Comparison of ENCODE assay signal across 14 cellular contexts in genomic region chr1:197683280-197683679, GRCh38.
DNase-seq lines count a peak whose midpoint lies in the region; ATAC-seq and TF ChIP-seq lines count a peak whose summit lies in the region.
"Had no signal": no experiment of that assay in that cellular context is flagged by ENCODE, and none has a peak within 500 bp of the region (broad histone marks: within the 10 kb centered on the region; RNA-seq: fewer than 3 reads in every experiment).

No MANE protein-coding gene starts in this region.

- no peak overlapping the region for H3K9ac ChIP-seq in mammary epithelial cell (ENCODE audit: insufficient read depth, low read length)
- H3K9ac ChIP-seq: BLaER1 treated with 17β-estradiol and CSF1 and Interleukin-3, amounts not matched to agents 10 nM and 100 nM; GM23248 had no signal

- peak overlapping the region; percentile 55 for H3K27ac Mint-ChIP-seq in MCF 10A (ENCODE audit: low read depth, unreplicated experiment)
- peak overlapping the region; percentile 30 for H3K27ac Mint-ChIP-seq in glutamatergic neuron (ENCODE audit: unreplicated experiment)

- H3K27ac ChIP-seq in mammary epithelial cell (ENCODE audit: insufficient read depth, low read depth, low read length) (no peak overlapping the region), psoas muscle (no peak overlapping the region)
- H3K27ac ChIP-seq: BLaER1 treated with 17β-estradiol and CSF1 and Interleukin-3, amounts not matched to agents 10 nM and 100 nM; GM23248 had no signal

- dilution Hi-C loops in mammary epithelial cell (cut with HindIII; ENCODE audit: low sequenced_read_pairs): no loop called here

- H3K79me2 ChIP-seq in mammary epithelial cell (ENCODE audit: insufficient read depth, low read length): no peaks in the 10 kb centered on the region

- H3K4me3 Mint-ChIP-seq in MCF 10A (ENCODE audit: unreplicated experiment): no peak overlapping the region
- no peak overlapping the region for H3K4me3 Mint-ChIP-seq in glutamatergic neuron (ENCODE audit: unreplicated experiment)
- H3K4me3 Mint-ChIP-seq: CD4-positive, CD25-positive, alpha-beta regulatory T cell had no signal

- peaks cover 12% of the 10 kb centered on the region for H3K4me1 ChIP-seq in mammary epithelial cell (ENCODE audit: insufficient read depth, low read length)
- H3K4me1 ChIP-seq in psoas muscle: no peaks in the 10 kb centered on the region
- H3K4me1 ChIP-seq: BLaER1 treated with 17β-estradiol and CSF1 and Interleukin-3, amounts not matched to agents 10 nM and 100 nM had no signal

- H3K9me3 Mint-ChIP-seq in MCF 10A (ENCODE audit: unreplicated experiment): peaks cover 1% of the 10 kb centered on the region
- peaks cover 4% of the 10 kb centered on the region for H3K9me3 Mint-ChIP-seq in glutamatergic neuron (ENCODE audit: unreplicated experiment)

- 92% methylated on average over 3 of the region's 3 CpGs for WGBS in mammary epithelial cell (ENCODE audit: low coverage, missing lambda C conversion rate)
- 86 to 93% (median 87%) methylated on average over 3 of the region's 3 CpGs for WGBS in psoas muscle, 3 donors

- DNase-seq in MCF 10A (ENCODE audit: unreplicated experiment) (no peak), mammary epithelial cell (no peak), SK-N-DZ (ENCODE audit: low spot score) (peak; percentile 21), glutamatergic neuron (no peak), NCI-H748 (lab: John Stamatoyannopoulos, UW; ENCODE audit: unreplicated experiment) (no peak), psoas muscle (no peak)
- DNase-seq: 8988T; AML-193; CD4-positive, CD25-positive, alpha-beta regulatory T cell; GM23248; H7; IMR-90 had no signal

- CTCF ChIA-PET in MCF 10A (lab: Yijun Ruan, JAX) (interaction anchor here (1.0 to 2.4 kb wide), 3 partner anchors 10 to 241 kb away, joined by 3 to 11 read pairs (median 5); no protein-coding TSS in a partner anchor), mammary epithelial cell (lab: Charles Lee; ENCODE audit: low non-redundant PET) (no interaction called here)

- H3K36me3 Mint-ChIP-seq in MCF 10A (ENCODE audit: insufficient read depth, unreplicated experiment) (no peaks in the 10 kb centered on the region), glutamatergic neuron (ENCODE audit: unreplicated experiment) (peaks cover 8% of the 10 kb centered on the region)

- H3K27me3 ChIP-seq in mammary epithelial cell (ENCODE audit: insufficient read depth, low read length): no peaks in the 10 kb centered on the region
- no peaks in the 10 kb centered on the region for H3K27me3 ChIP-seq in psoas muscle (ENCODE audit: insufficient read depth in 3 of 3, low read length in 2 of 3)
- H3K27me3 ChIP-seq: BLaER1 treated with 17β-estradiol and CSF1 and Interleukin-3, amounts not matched to agents 10 nM and 100 nM had no signal

- no peaks in the 10 kb centered on the region for H3K36me3 ChIP-seq in mammary epithelial cell (ENCODE audit: insufficient read depth, low read length)
- no peaks in the 10 kb centered on the region for H3K36me3 ChIP-seq in psoas muscle (ENCODE audit: insufficient read depth in 1 of 2, low read depth in 1 of 2)

- no peak overlapping the region for H3K4me2 ChIP-seq in mammary epithelial cell (ENCODE audit: insufficient read depth, low read depth, low read length)
- H3K4me2 ChIP-seq: BLaER1 treated with 17β-estradiol and CSF1 and Interleukin-3, amounts not matched to agents 10 nM and 100 nM had no signal

- no peak overlapping the region for H2AFZ ChIP-seq in mammary epithelial cell (ENCODE audit: low read depth, low read length)
- H2AFZ ChIP-seq: GM23248 had no signal

- H3K9me3 ChIP-seq in mammary epithelial cell (replicated peaks; ENCODE audit: insufficient read depth, low read length) (no peaks in the 10 kb centered on the region), psoas muscle (peaks cover 4% of the 10 kb centered on the region)

- H3K4me3 ChIP-seq in mammary epithelial cell (replicated peaks in 1 of 3; ENCODE audit: insufficient read depth in 1 of 3, low read depth in 2 of 3, low read length in 3 of 3) (no peak overlapping the region), psoas muscle (no peak overlapping the region)
- H3K4me3 ChIP-seq: BLaER1 treated with 17β-estradiol and CSF1 and Interleukin-3, amounts not matched to agents 10 nM and 100 nM; GM23248 had no signal

- intact Hi-C loops in MCF 10A (cut with micrococcal nuclease): no loop called here
- intact Hi-C loops in mammary epithelial cell (cut with micrococcal nuclease): no loop called here
- intact Hi-C loops in psoas muscle (cut with DNase I): no loop called here

- no TSS peak for BruUV-seq in MCF 10A (replicated peaks; lab: Mats Ljungman, UMichigan)
- BruUV-seq in mammary epithelial cell (replicated peaks; lab: Mats Ljungman, UMichigan): no TSS peak

- H3K4me1 Mint-ChIP-seq in MCF 10A (ENCODE audit: insufficient read depth, unreplicated experiment) (peaks cover 21% of the 10 kb centered on the region), glutamatergic neuron (ENCODE audit: low read depth, unreplicated experiment) (peaks cover 45% of the 10 kb centered on the region)

- H3K27me3 Mint-ChIP-seq in MCF 10A (ENCODE audit: insufficient read depth, unreplicated experiment) (no peaks in the 10 kb centered on the region), glutamatergic neuron (ENCODE audit: unreplicated experiment) (no peaks in the 10 kb centered on the region)
- H3K27me3 Mint-ChIP-seq: CD4-positive, CD25-positive, alpha-beta regulatory T cell had no signal

- ATAC-seq in psoas muscle (no peak), GM18520 (IDR thresholded peaks at IDR 0.05; ENCODE audit: unreplicated experiment) (no peak)

- TF ChIP-seq CTCF in MCF 10A (IDR thresholded peaks at IDR 0.05; ENCODE audit: unreplicated experiment) (no peak), mammary epithelial cell (conservative IDR thresholded peaks at IDR 0.05 in 1 of 2, IDR thresholded peaks at IDR 0.05 in 1 of 2; ENCODE audit: extremely low read depth in 1 of 2, insufficient read depth in 1 of 2, low read depth in 1 of 2, low read length in 2 of 2) (no peak), glutamatergic neuron (IDR thresholded peaks at IDR 0.05; ENCODE audit: partially characterized antibody, unreplicated experiment) (no peak), psoas muscle (IDR thresholded peaks at IDR 0.05) (no peak)

- no peaks in the 10 kb centered on the region for H4K20me1 ChIP-seq in mammary epithelial cell (ENCODE audit: insufficient read depth, low read length)
- H4K20me1 ChIP-seq: BLaER1 treated with 17β-estradiol and CSF1 and Interleukin-3, amounts not matched to agents 10 nM and 100 nM had no signal

- POLR2A ChIA-PET in MCF 10A (lab: Yijun Ruan, JAX): interaction anchor here (0.6 to 2.1 kb wide), 7 partner anchors 10 to 523 kb away, joined by 3 to 7 read pairs (median 3); no protein-coding TSS in a partner anchor

- in situ Hi-C loops in mammary epithelial cell (cut with MboI; ENCODE audit: low sequenced_read_pairs in 2 of 2): loop anchor here in 1 of 2 donors (25.0 kb wide), 1 partner anchor 179 kb away; no protein-coding TSS in a partner anchor
